In genomic region chr20:62495798-62496325, GRCh38 we compare ENCODE assay signal across 1 cellular context.
TF ChIP-seq lines count a peak whose summit lies in the region.

No MANE protein-coding gene starts in this region.

TF ChIP-seq in K562, 482 proteins besides CTCF, POLR2A, EP300 and RAD21:
- TF ChIP-seq USF1 (CRISPR knock-in tag; IDR thresholded peaks at IDR 0.05) (0 out of 2 replicates have a peak, but pooled peaks have one; percentile 11), ZNF133 (CRISPR knock-in tag; IDR thresholded peaks at IDR 0.05) (no peak), PCBP1 (IDR thresholded peaks at IDR 0.05; ENCODE audit: low read depth, low read length, poor library complexity, severe bottlenecking) (peak; percentile 7), EGR1 (conservative IDR thresholded peaks at IDR 0.05) (0 out of 2 replicates have a peak, but pooled peaks have one; percentile 6), TEAD4 (IDR thresholded peaks at IDR 0.05; ENCODE audit: low read length) (no peak), TEAD4 (CRISPR knock-in tag; IDR thresholded peaks at IDR 0.05; ENCODE audit: borderline replicate concordance) (0 out of 2 replicates have a peak, but pooled peaks have one; percentile 15)
